In genomic region chr11:12139144-12139881, GRCh38 we compare ENCODE assay signal across 10 cellular contexts. TPM values are rescaled to one million over a fixed set of nuclear protein-coding genes. Genes with fewer than 3 reads are reported as not detected.
DNase-seq lines count a peak whose midpoint lies in the region; ATAC-seq and TF ChIP-seq lines count a peak whose summit lies in the region.
"Had no signal": no experiment of that assay in that cellular context is flagged by ENCODE, and none has a peak within 500 bp of the region (broad histone marks: within the 10 kb centered on the region; RNA-seq: fewer than 3 reads in every experiment).

No MANE protein-coding gene starts in this region.

- H3K4me3 ChIP-seq in Panc1 (ENCODE audit: low read depth in 2 of 2, low read length in 2 of 2) (no peak overlapping the region), dorsolateral prefrontal cortex (peak overlapping the region in 2 of 59 donors; percentile 5 to 7), transverse colon (no peak overlapping the region), A673 (ENCODE audit: low read depth, low read length, poor library complexity, severe bottlenecking) (no peak overlapping the region)

- POLR2A ChIA-PET in Panc1 (lab: Charles Lee), result no interaction called here
- POLR2A ChIA-PET in A673 (lab: Charles Lee; ENCODE audit: low non-redundant PET), result no interaction called here

- no peak for DNase-seq in Panc1 (ENCODE audit: low read depth, low spot score)
- DNase-seq in dorsolateral prefrontal cortex, result peak in 1 of 10 donors; percentile 50
- peak; percentile 41 for DNase-seq in medulla oblongata (ENCODE audit: extremely low spot score)
- no peak for DNase-seq in transverse colon
- DNase-seq in A673 (ENCODE audit: low spot score), result no peak
- no peak for DNase-seq in activated effector memory CD4-positive, alpha-beta T cell treated with anti-CD3 and anti-CD28 coated beads, Interleukin-2, amount 50 U/mL, for 16 hours
- no peak for DNase-seq in SHP77 treated with DMSO at 0.1 percent for 48 hours (lab: John Stamatoyannopoulos, UW)
- DNase-seq: activated CD4-positive, alpha-beta T cell treated with anti-CD3 and anti-CD28 coated beads, Interleukin-2, amount 50 U/mL, for 4 hours; PC-3; stimulated activated CD4-positive, alpha-beta T cell treated with anti-CD3 and anti-CD28 coated beads, Interleukin-1b, Interleukin-23, amount 100 ng/mL, for 48 hours had no signal

- in situ Hi-C loops in Panc1 (cut with HindIII; ENCODE audit: low pct_unique_long_range_greater_than_20kb, low sequenced_read_pairs) (no loop called here), transverse colon (cut with MboI; ENCODE audit: low pct_ligation_motif_present in 1 of 4, low pct_unique_long_range_greater_than_20kb in 1 of 4, low sequenced_read_pairs in 3 of 4) (no loop called here)

- H3K36me3 ChIP-seq in Panc1 (ENCODE audit: control insufficient read depth, insufficient read depth, low read length), result no peaks in the 10 kb centered on the region
- H3K36me3 ChIP-seq in transverse colon, result no peaks in the 10 kb centered on the region
- no peaks in the 10 kb centered on the region for H3K36me3 ChIP-seq in A673 (ENCODE audit: insufficient read depth, low read length, poor library complexity, severe bottlenecking)

- H3K27me3 ChIP-seq in Panc1 (ENCODE audit: control insufficient read depth, insufficient read depth, low read length) (no peaks in the 10 kb centered on the region), dorsolateral prefrontal cortex (no peaks in the 10 kb centered on the region), transverse colon (no peaks in the 10 kb centered on the region), A673 (replicated peaks; ENCODE audit: insufficient read depth, low read depth, low read length, poor library complexity) (no peaks in the 10 kb centered on the region)

- intact Hi-C loops in Panc1 (cut with micrococcal nuclease; ENCODE audit: unreplicated experiment) (no loop called here), dorsolateral prefrontal cortex (cut with DNase I) (loop anchor here in 1 of 2 donors (5.0 kb wide), 1 partner anchor 37 kb away; no protein-coding TSS in a partner anchor), transverse colon (cut with DNase I; ENCODE audit: low total_unique reads) (no loop called here), A673 (cut with micrococcal nuclease; ENCODE audit: unreplicated experiment) (no loop called here)

- CTCF ChIA-PET in Panc1 (lab: Charles Lee), result no interaction called here
- CTCF ChIA-PET in A673 (lab: Charles Lee), result no interaction called here

- TF ChIP-seq CTCF in Panc1 (IDR thresholded peaks at IDR 0.05), result no peak
- TF ChIP-seq CTCF in dorsolateral prefrontal cortex (IDR thresholded peaks at IDR 0.05 in 54 of 56, conservative IDR thresholded peaks at IDR 0.05 in 2 of 56; ENCODE audit: low read depth in 1 of 56, partially characterized antibody in 56 of 56), result no peak
- TF ChIP-seq CTCF in transverse colon (IDR thresholded peaks at IDR 0.05), result no peak
- TF ChIP-seq CTCF in A673 (conservative IDR thresholded peaks at IDR 0.05; ENCODE audit: low read depth, low read length), result no peak

- no peak for TF ChIP-seq POLR2A in transverse colon (IDR thresholded peaks at IDR 0.05)

- no peak for ATAC-seq in Panc1
- ATAC-seq: PC-3 had no signal

- H3K27ac ChIP-seq in Panc1 (ENCODE audit: low read length) (0 out of 2 replicates have a peak overlapping the region, but pooled peaks have one; percentile 7), dorsolateral prefrontal cortex (peak overlapping the region in 55 of 59 donors; percentile 27 to 91 (median 68)), transverse colon (peak overlapping the region; percentile 82 to 89 (median 87)), A673 (ENCODE audit: low read depth, low read length, poor library complexity, severe bottlenecking) (no peak overlapping the region)

- H3K9me3 ChIP-seq in Panc1 (ENCODE audit: control insufficient read depth, insufficient read depth, low read depth, low read length) (no peaks in the 10 kb centered on the region), transverse colon (no peaks in the 10 kb centered on the region), A673 (ENCODE audit: low read depth, low read length, poor library complexity, severe bottlenecking) (no peaks in the 10 kb centered on the region)

- TF ChIP-seq EP300 in transverse colon (IDR thresholded peaks at IDR 0.05; ENCODE audit: low read depth), result peak; percentile 59

- H3K4me1 ChIP-seq in Panc1 (ENCODE audit: control insufficient read depth, insufficient read depth, low read length) (peaks cover 28% of the 10 kb centered on the region), transverse colon (peaks cover 61 to 100% (median 95%) of the 10 kb centered on the region in 4 donors), A673 (ENCODE audit: insufficient read depth, low read length, poor library complexity, severe bottlenecking) (no peaks in the 10 kb centered on the region)

- BruUV-seq in Panc1 (replicated peaks; lab: Mats Ljungman, UMichigan) (no TSS peak), A673 (replicated peaks; lab: Mats Ljungman, UMichigan) (no TSS peak)

- 24 to 75% methylated on average over 7 to 12 of the region's 12 CpGs for WGBS in transverse colon (ENCODE audit: low coverage in 1 of 2), 2 donors

RNA-seq across cellular contexts. Expression of gene MICAL2, which starts 28.9 kb away (rescaled TPM):
- total RNA-seq in Panc1 (2021; ENCODE audit: unreplicated experiment) (199 TPM), dorsolateral prefrontal cortex (100 to 1,000 TPM; 104 to 402 (median 289) TPM), transverse colon (100 to 1,000 TPM; 309 to 483 (median 316) TPM), A673 (2021) (0.44 and 1.1 TPM in 2 replicates)
- 183 TPM for polyA plus RNA-seq in Panc1 (2012; ENCODE audit: insufficient read length)

Comparison
In these comparisons a context has a peak if more than half of its experiments do, and no peak if none do; other contexts are left out.
1. RNA of gene MICAL2, which starts 28.9 kb away (total RNA-seq): 309 to 483 TPM in transverse colon, 104 to 402 TPM in dorsolateral prefrontal cortex and 199 TPM in Panc1 (single experiment); 0.44 to 1.1 TPM in A673; every median in the first group is over 10 times any median in the second.